ENCODE assay signal across 13 cellular contexts in the genomic region with DNA sequence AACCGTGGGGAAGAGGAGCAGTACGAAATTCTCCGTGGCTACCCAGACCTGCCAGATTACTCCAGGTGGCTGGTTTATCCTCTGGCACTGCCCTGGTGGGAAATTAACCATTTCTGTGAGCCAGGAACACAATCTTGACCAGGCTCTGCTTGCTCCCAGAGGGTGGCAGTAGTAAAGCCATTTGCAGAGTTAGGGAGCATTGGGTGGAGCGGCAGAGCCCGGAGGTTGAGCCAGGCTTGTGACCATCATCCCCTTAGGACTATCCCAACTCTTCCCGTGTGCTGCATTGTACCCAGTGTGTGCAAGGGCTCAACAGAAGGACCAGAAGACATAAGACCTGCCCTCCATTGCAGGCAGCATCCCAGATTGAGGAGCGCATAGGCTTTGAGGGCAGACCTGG.
DNase-seq lines count a peak whose midpoint lies in the region; ATAC-seq and TF ChIP-seq lines count a peak whose summit lies in the region.
"Had no signal": no experiment of that assay in that cellular context is flagged by ENCODE, and none has a peak within 500 bp of the region (broad histone marks: within the 10 kb centered on the region; RNA-seq: fewer than 3 reads in every experiment).

No MANE protein-coding gene starts in this region.

- H3K27me3 Mint-ChIP-seq in stimulated activated naive CD8-positive, alpha-beta T cell treated with anti-CD3 and anti-CD28 coated beads, Interleukin-15, amount 100 ng/mL, for 72 hours = peaks cover 7% of the 10 kb centered on the region

- no peak overlapping the region for H3K27ac Mint-ChIP-seq in stimulated activated naive CD8-positive, alpha-beta T cell treated with anti-CD3 and anti-CD28 coated beads, Interleukin-15, amount 100 ng/mL, for 72 hours
- H3K27ac Mint-ChIP-seq: activated B cell treated with CpG ODN at 0.5 μM for 24 hours; activated naive CD4-positive, alpha-beta T cell treated with anti-CD3 and anti-CD28 coated beads, Interleukin-2, amount 10 ng/mL, durations not matched to agents 7 days and 5 days had no signal

- H3K36me3 ChIP-seq in iPS DF 6.9 (ENCODE audit: control insufficient read depth, insufficient read depth, low read length) = no peaks in the 10 kb centered on the region
- H3K36me3 ChIP-seq: spleen had no signal

- no peaks in the 10 kb centered on the region for H3K4me1 Mint-ChIP-seq in stimulated activated naive CD8-positive, alpha-beta T cell treated with anti-CD3 and anti-CD28 coated beads, Interleukin-15, amount 100 ng/mL, for 72 hours
- H3K4me1 Mint-ChIP-seq: activated B cell treated with CpG ODN at 0.5 μM for 24 hours; activated naive CD4-positive, alpha-beta T cell treated with anti-CD3 and anti-CD28 coated beads, Interleukin-2, amount 10 ng/mL, durations not matched to agents 7 days and 5 days had no signal

- WGBS in iPS DF 6.9 (ENCODE audit: insufficient coverage, insufficient read length) = no CpG with 5 or more reads among the region's 7 CpGs

- DNase-seq in AG10803 (ENCODE audit: low read depth) (peak; percentile 6), HS-27A (ENCODE audit: low read depth) (peak; percentile 3), iPS DF 6.9 (ENCODE audit: low read depth, low spot score) (peak; percentile 22), middle frontal gyrus (ENCODE audit: extremely low spot score, low spot score) (no peak)
- DNase-seq in stimulated activated naive CD8-positive, alpha-beta T cell treated with anti-CD3 and anti-CD28 coated beads, Interleukin-15, amount 100 ng/mL, for 72 hours = no peak
- DNase-seq: activated B cell treated with CpG ODN at 0.5 μM for 24 hours; activated naive CD4-positive, alpha-beta T cell treated with anti-CD3 and anti-CD28 coated beads, Interleukin-2, amount 10 ng/mL, durations not matched to agents 7 days and 5 days; DND-41; spleen had no signal

- H3K9me3 Mint-ChIP-seq in stimulated activated naive CD8-positive, alpha-beta T cell treated with anti-CD3 and anti-CD28 coated beads, Interleukin-15, amount 100 ng/mL, for 72 hours = no peaks in the 10 kb centered on the region
- H3K9me3 Mint-ChIP-seq: activated B cell treated with CpG ODN at 0.5 μM for 24 hours; activated naive CD4-positive, alpha-beta T cell treated with anti-CD3 and anti-CD28 coated beads, Interleukin-2, amount 10 ng/mL, durations not matched to agents 7 days and 5 days had no signal

- H3K27ac ChIP-seq in iPS DF 6.9 (ENCODE audit: low read length) = no peak overlapping the region
- H3K27ac ChIP-seq: KMS-11, spleen had no signal

- H3K4me3 ChIP-seq in AG10803 (ENCODE audit: low read length) = no peak overlapping the region
- no peak overlapping the region for H3K4me3 ChIP-seq in WI38 (ENCODE audit: low read depth, low read length)
- no peak overlapping the region for H3K4me3 ChIP-seq in iPS DF 6.9 (ENCODE audit: low read length)
- H3K4me3 ChIP-seq: spleen had no signal

- ATAC-seq in HG02981 (IDR thresholded peaks at IDR 0.05; ENCODE audit: unreplicated experiment) (no peak), HG02870 (IDR thresholded peaks at IDR 0.05; ENCODE audit: unreplicated experiment) (no peak)
- ATAC-seq in stimulated activated naive CD8-positive, alpha-beta T cell treated with anti-CD3 and anti-CD28 coated beads, Interleukin-15, amount 100 ng/mL, for 72 hours = no peak

- TF ChIP-seq CTCF in AG10803 (conservative IDR thresholded peaks at IDR 0.05; ENCODE audit: low read length) (peak; percentile 35), WI38 (IDR thresholded peaks at IDR 0.05; ENCODE audit: low read depth, low read length) (0 out of 2 replicates have a peak, but pooled peaks have one; percentile 8)

- no peak overlapping the region for H3K4me3 Mint-ChIP-seq in stimulated activated naive CD8-positive, alpha-beta T cell treated with anti-CD3 and anti-CD28 coated beads, Interleukin-15, amount 100 ng/mL, for 72 hours
- H3K4me3 Mint-ChIP-seq: activated B cell treated with CpG ODN at 0.5 μM for 24 hours; activated naive CD4-positive, alpha-beta T cell treated with anti-CD3 and anti-CD28 coated beads, Interleukin-2, amount 10 ng/mL, durations not matched to agents 7 days and 5 days had no signal

- no peaks in the 10 kb centered on the region for H3K27me3 ChIP-seq in iPS DF 6.9 (ENCODE audit: control insufficient read depth, insufficient read depth, low read length)

- 0 out of 2 replicates have a peak, but pooled peaks cover 2% of the 10 kb centered on the region for H3K4me1 ChIP-seq in iPS DF 6.9 (ENCODE audit: control insufficient read depth, insufficient read depth, low read length)
- H3K4me1 ChIP-seq: spleen had no signal

- no peaks in the 10 kb centered on the region for H3K9me3 ChIP-seq in iPS DF 6.9 (ENCODE audit: control insufficient read depth, insufficient read depth, low read length)
- H3K9me3 ChIP-seq: spleen had no signal

Comparison
In these comparisons a context has a peak if more than half of its experiments do, and no peak if none do; other contexts are left out.
1. DNase-seq: peak in AG10803 (single experiment), HS-27A (single experiment) and iPS DF 6.9 (single experiment); none in middle frontal gyrus (single experiment) and stimulated activated naive CD8-positive, alpha-beta T cell treated with anti-CD3 and anti-CD28 coated beads, Interleukin-15, amount 100 ng/mL, for 72 hours (0 of 2).